Comparison of ENCODE assay signal across 18 cellular contexts in the genomic region with DNA sequence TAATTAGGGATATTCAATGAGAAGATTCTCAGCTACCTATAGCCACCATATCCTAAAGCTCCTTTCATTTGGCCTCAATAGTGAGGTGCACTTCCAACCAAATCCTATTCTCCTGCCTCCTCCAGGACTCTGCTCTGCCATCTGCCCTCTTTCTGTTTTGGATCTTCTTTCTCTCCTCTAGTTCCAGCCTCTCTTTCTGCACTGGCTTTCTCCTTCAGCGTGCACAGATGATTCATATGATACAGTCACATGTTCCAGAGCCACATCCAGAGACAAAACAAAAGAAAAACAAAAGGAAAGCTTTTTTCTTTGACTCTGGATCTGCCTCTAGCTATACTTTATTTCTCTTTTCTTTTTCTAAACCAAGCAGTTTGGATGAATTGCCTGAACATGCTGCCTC.
A peak's percentile ranks its signal among the peaks of the same experiment; 100 is the strongest.
DNase-seq lines count a peak whose midpoint lies in the region; FAIRE-seq and TF ChIP-seq lines count a peak whose summit lies in the region.
"Had no signal": no experiment of that assay in that cellular context is flagged by ENCODE, and none has a peak within 500 bp of the region (broad histone marks: within the 10 kb centered on the region; RNA-seq: fewer than 3 reads in every experiment).

No MANE protein-coding gene starts in this region.

- H3K9me3 ChIP-seq in kidney (ENCODE audit: control insufficient read depth in 1 of 2, low read length in 2 of 2): no peaks in the 10 kb centered on the region

- no peaks in the 10 kb centered on the region for H3K36me3 ChIP-seq in brain microvascular endothelial cell (replicated peaks)
- H3K36me3 ChIP-seq in kidney (ENCODE audit: control insufficient read depth in 1 of 2, insufficient read depth in 2 of 2, low read length in 2 of 2): no peaks in the 10 kb centered on the region

- peak; percentile 24 for DNase-seq in A172 (ENCODE audit: low spot score)
- DNase-seq in HCEC 1CT: peak; percentile 44
- DNase-seq in brain microvascular endothelial cell: peak; percentile 6
- DNase-seq in foreskin melanocyte: peak; percentile 12
- DNase-seq in Calu3: no peak
- DNase-seq in kidney: no peak
- no peak for DNase-seq in COLO668 (lab: John Stamatoyannopoulos, UW; ENCODE audit: unreplicated experiment)
- DNase-seq in NK-92 treated with Interleukin-12 subunit alpha and Interleukin-12 subunit beta, amount 100 ng/mL, for 24 hours (lab: John Stamatoyannopoulos, UW): no peak
- DNase-seq: activated CD4-positive, alpha-beta T cell treated with anti-CD3 and anti-CD28 coated beads for 1 hour; activated T-cell treated with anti-CD3 and anti-CD28 coated beads for 4 hours; NCI-H1930; NCI-H526 treated with DMSO at 0.1 percent for 48 hours; T-helper 2 cell had no signal

- H3K4me3 Mint-ChIP-seq in Calu3 (ENCODE audit: low read depth, unreplicated experiment): no peak overlapping the region
- H3K4me3 Mint-ChIP-seq: activated naive CD4-positive, alpha-beta T cell treated with anti-CD3 and anti-CD28 coated beads, Interleukin-2, amount 50 U/mL, for 24 hours; natural killer cell treated with Interleukin-12 subunit alpha and Interleukin-12 subunit beta and Interleukin-15 and Interleukin-18, amount 100 ng/mL, for 72 hours had no signal

- BruUV-seq in Calu3 (replicated peaks; lab: Mats Ljungman, UMichigan): no TSS peak

- H3K27me3 ChIP-seq in brain microvascular endothelial cell (replicated peaks): no peaks in the 10 kb centered on the region

- FAIRE-seq in kidney (lab: Jason Lieb, UNC): no peak
- FAIRE-seq: colon had no signal

- H3K4me3 ChIP-seq in brain microvascular endothelial cell (ENCODE audit: low read depth, low read length) (no peak overlapping the region), kidney (ENCODE audit: low read length in 2 of 2) (no peak overlapping the region)
- H3K4me3 ChIP-seq: lung had no signal

- TF ChIP-seq CTCF in brain microvascular endothelial cell (IDR thresholded peaks at IDR 0.05; ENCODE audit: low read depth, low read length, missing control alignments) (no peak), Calu3 (IDR thresholded peaks at IDR 0.05; ENCODE audit: unreplicated experiment) (no peak), kidney (IDR thresholded peaks at IDR 0.05; ENCODE audit: borderline replicate concordance, extremely low read depth, insufficient read depth) (no peak)

- H3K9me3 Mint-ChIP-seq in Calu3 (ENCODE audit: low read depth, unreplicated experiment): no peaks in the 10 kb centered on the region
- H3K9me3 Mint-ChIP-seq: activated naive CD4-positive, alpha-beta T cell treated with anti-CD3 and anti-CD28 coated beads, Interleukin-2, amount 50 U/mL, for 24 hours had no signal

- CTCF ChIA-PET in Calu3 (lab: Charles Lee): no interaction called here

- no peak overlapping the region for H3K27ac Mint-ChIP-seq in Calu3 (ENCODE audit: unreplicated experiment)
- H3K27ac Mint-ChIP-seq: activated naive CD4-positive, alpha-beta T cell treated with anti-CD3 and anti-CD28 coated beads, Interleukin-2, amount 50 U/mL, for 24 hours; natural killer cell treated with Interleukin-12 subunit alpha and Interleukin-12 subunit beta and Interleukin-15 and Interleukin-18, amount 100 ng/mL, for 72 hours had no signal

- H3K27me3 Mint-ChIP-seq in Calu3 (ENCODE audit: unreplicated experiment): no peaks in the 10 kb centered on the region
- H3K27me3 Mint-ChIP-seq: activated naive CD4-positive, alpha-beta T cell treated with anti-CD3 and anti-CD28 coated beads, Interleukin-2, amount 50 U/mL, for 24 hours had no signal

- in situ Hi-C loops in brain microvascular endothelial cell (cut with HindIII; ENCODE audit: low pct_ligation_motif_present, low sequenced_read_pairs): no loop called here

- no peaks in the 10 kb centered on the region for H3K4me1 ChIP-seq in kidney (ENCODE audit: control insufficient read depth in 1 of 2, insufficient read depth in 1 of 2, low read depth in 1 of 2, low read length in 2 of 2)

- intact Hi-C loops in Calu3 (cut with micrococcal nuclease; ENCODE audit: unreplicated experiment) (no loop called here), kidney (cut with DNase I) (no loop called here)

- no peak overlapping the region for H3K9ac ChIP-seq in kidney (ENCODE audit: low read length in 2 of 2)

- no peak overlapping the region for H3K27ac ChIP-seq in brain microvascular endothelial cell
- no peak overlapping the region for H3K27ac ChIP-seq in kidney (ENCODE audit: low read depth in 2 of 2, low read length in 2 of 2)
- H3K27ac ChIP-seq: epithelial cell of prostate had no signal

- H3K4me1 Mint-ChIP-seq in Calu3 (ENCODE audit: low read depth, unreplicated experiment): no peaks in the 10 kb centered on the region
- H3K4me1 Mint-ChIP-seq: activated naive CD4-positive, alpha-beta T cell treated with anti-CD3 and anti-CD28 coated beads, Interleukin-2, amount 50 U/mL, for 24 hours had no signal

- no peaks in the 10 kb centered on the region for H3K36me3 Mint-ChIP-seq in Calu3 (ENCODE audit: insufficient read depth, unreplicated experiment)
- H3K36me3 Mint-ChIP-seq: activated naive CD4-positive, alpha-beta T cell treated with anti-CD3 and anti-CD28 coated beads, Interleukin-2, amount 50 U/mL, for 24 hours; natural killer cell treated with Interleukin-12 subunit alpha and Interleukin-12 subunit beta and Interleukin-15 and Interleukin-18, amount 100 ng/mL, for 72 hours had no signal

Comparison
In these comparisons a context has a peak if more than half of its experiments do, and no peak if none do; other contexts are left out.
1. DNase-seq: peak in A172 (single experiment), HCEC 1CT (single experiment), brain microvascular endothelial cell (single experiment) and foreskin melanocyte (single experiment); none in Calu3 (single experiment), kidney (single experiment), COLO668 (single experiment) and NK-92 treated with Interleukin-12 subunit alpha and Interleukin-12 subunit beta, amount 100 ng/mL, for 24 hours (single experiment).